In the genomic region with DNA sequence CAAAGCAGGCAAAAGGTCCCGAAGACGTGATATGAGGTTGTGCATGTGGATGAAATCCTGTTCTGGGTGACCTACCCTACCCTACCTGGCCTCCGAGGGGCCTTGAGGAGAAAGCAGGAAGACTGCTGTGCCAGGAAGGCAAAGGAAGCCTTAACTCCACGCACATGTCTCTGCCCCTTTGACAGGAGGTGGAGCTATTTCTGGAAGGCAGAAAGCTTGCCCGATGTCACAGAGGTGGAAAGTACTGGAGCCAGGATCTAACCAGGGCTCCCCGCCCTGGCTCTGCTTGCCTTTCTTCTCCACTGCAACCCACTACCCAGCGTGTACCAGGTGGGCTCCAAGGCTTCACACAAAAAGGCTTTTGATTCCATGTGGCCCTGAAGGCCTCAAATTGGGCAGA, we compare ENCODE assay signal across 23 cellular contexts.
DNase-seq lines count a peak whose midpoint lies in the region; ATAC-seq, FAIRE-seq and TF ChIP-seq lines count a peak whose summit lies in the region.
"Had no signal": no experiment of that assay in that cellular context is flagged by ENCODE, and none has a peak within 500 bp of the region (broad histone marks: within the 10 kb centered on the region; RNA-seq: fewer than 3 reads in every experiment).

No MANE protein-coding gene starts in this region.

- H3K27me3 ChIP-seq in H1 (replicated peaks in 1 of 4; ENCODE audit: control insufficient read depth in 3 of 4, extremely low read depth in 1 of 4, insufficient read depth in 3 of 4, low read length in 3 of 4) (no peaks in the 10 kb centered on the region), right cardiac atrium (ENCODE audit: control insufficient read depth, insufficient read depth) (no peaks in the 10 kb centered on the region), psoas muscle (ENCODE audit: insufficient read depth in 3 of 3, low read length in 2 of 3) (no peaks in the 10 kb centered on the region), SK-N-SH (ENCODE audit: insufficient read depth) (no peaks in the 10 kb centered on the region)

- H2AFZ ChIP-seq in H1 (ENCODE audit: low read length) (no peak overlapping the region), SK-N-SH (ENCODE audit: low read depth) (no peak overlapping the region)

- H3K36me3 ChIP-seq in H1 (ENCODE audit: control insufficient read depth in 2 of 4, insufficient read depth in 4 of 4, low read length in 3 of 4), result peaks cover 0 to 2% (median 1%) of the 10 kb centered on the region in 4 experiments; a peak in 3 of 8 replicates
- peaks cover 0 to under 1% of the 10 kb centered on the region in 2 donors for H3K36me3 ChIP-seq in psoas muscle (ENCODE audit: insufficient read depth in 1 of 2, low read depth in 1 of 2)
- peaks cover 0 to 6% of the 10 kb centered on the region in 2 experiments for H3K36me3 ChIP-seq in SK-N-SH (replicated peaks in 1 of 2; ENCODE audit: control insufficient read depth in 1 of 2, insufficient read depth in 2 of 2, low read length in 1 of 2)
- H3K36me3 ChIP-seq: HAP-1, SJCRH30 had no signal

- no peaks in the 10 kb centered on the region for H3K9me2 ChIP-seq in SK-N-SH

- no peak overlapping the region for H4K91ac ChIP-seq in H1 (replicated peaks; ENCODE audit: insufficient read length, low read length)

- H3K27ac ChIP-seq in H1 (ENCODE audit: low read depth, low read length) (no peak overlapping the region), right cardiac atrium (ENCODE audit: low read length) (peak overlapping the region; percentile 32), psoas muscle (peak overlapping the region; percentile 84), SK-N-SH (ENCODE audit: low read depth in 2 of 2, low read length in 1 of 2) (no peak overlapping the region)
- H3K27ac ChIP-seq: SJCRH30 had no signal

- TF ChIP-seq RAD21 in H1 (IDR thresholded peaks at IDR 0.05 in 1 of 2, conservative IDR thresholded peaks at IDR 0.05 in 1 of 2; ENCODE audit: low read depth in 2 of 2, low read length in 2 of 2) (no peak), SK-N-SH (IDR thresholded peaks at IDR 0.05; ENCODE audit: low read length) (no peak)

- no peaks in the 10 kb centered on the region for H3K9me3 Mint-ChIP-seq in activated naive CD4-positive, alpha-beta T cell treated with anti-CD3 and anti-CD28 coated beads, Interleukin-2, amount 50 U/mL, for 24 hours
- H3K9me3 Mint-ChIP-seq in activated naive CD4-positive, alpha-beta T cell treated with anti-CD3 and anti-CD28 coated beads, Interleukin-2, amount 50 U/mL, for 72 hours, result no peaks in the 10 kb centered on the region

- 0 out of 2 replicates have a peak, but pooled peaks cover 5% of the 10 kb centered on the region for H3K79me1 ChIP-seq in H1 (ENCODE audit: low read depth, low read length)

- POLR2A ChIA-PET in H1 (lab: Charles Lee; ENCODE audit: partially characterized antibody), result interaction anchor here (1.7 kb wide), 1 partner anchor 17 kb away, joined by 4 read pairs; no protein-coding TSS in a partner anchor
- POLR2A ChIA-PET in SK-N-SH (lab: Yijun Ruan, JAX), result no interaction called here

- no peak overlapping the region for H3K23ac ChIP-seq in H1 (ENCODE audit: insufficient read length)

- peak overlapping the region; percentile 45; the same call in 1 of the 2 replicates for H4K8ac ChIP-seq in H1 (ENCODE audit: extremely low read depth, insufficient read depth, low read length)

- H2AK5ac ChIP-seq in H1 (ENCODE audit: low read depth, low read length), result peak overlapping the region; percentile 33; the same call in 1 of the 2 replicates

- TF ChIP-seq POLR2A in H1 (IDR thresholded peaks at IDR 0.05; ENCODE audit: control extremely low read depth in 1 of 2, low read depth in 2 of 2, low read length in 2 of 2), result no peak
- TF ChIP-seq POLR2A in GM12891 (IDR thresholded peaks at IDR 0.05; ENCODE audit: low read depth, low read length), result no peak

- CTCF ChIA-PET in H1 (lab: Charles Lee; ENCODE audit: partially characterized antibody) (interaction anchor here (0.6 to 6.3 kb wide), 15 partner anchors 8 to 163 kb away, joined by 3 to 56 read pairs (median 5); no protein-coding TSS in a partner anchor), SK-N-SH (lab: Yijun Ruan, JAX) (interaction anchor here (1.1 to 7.8 kb wide), 15 partner anchors 8 to 182 kb away, joined by 3 to 87 read pairs (median 9); no protein-coding TSS in a partner anchor)

- 91% methylated on average over 7 of the region's 7 CpGs; no CpG with 5 or more reads in 1 of the 2 experiments for WGBS in H1 (ENCODE audit: extremely low coverage in 1 of 2, insufficient coverage in 1 of 2, insufficient read length in 1 of 2, insufficient replicate concordance in 2 of 2, low coverage in 1 of 2, low lambda C conversion rate in 2 of 2, missing lambda C conversion rate in 1 of 2), 2 experiments
- 62% methylated on average over 7 of the region's 7 CpGs for WGBS in right cardiac atrium
- WGBS in psoas muscle, 3 donors, result 39 to 64% (median 41%) methylated on average over 7 of the region's 7 CpGs
- WGBS in SK-N-SH (ENCODE audit: low lambda C conversion rate), result 75% methylated on average over 7 of the region's 7 CpGs

- peaks cover 3% of the 10 kb centered on the region for H3F3A ChIP-seq in SK-N-SH (replicated peaks; ENCODE audit: insufficient read depth)

- H3K79me2 ChIP-seq in H1 (ENCODE audit: control insufficient read depth in 1 of 2, insufficient read depth in 2 of 2, low read length in 2 of 2) (peaks cover 0 to 62% of the 10 kb centered on the region in 2 experiments; a peak in 2 of 4 replicates), SK-N-SH (ENCODE audit: insufficient read depth) (peaks cover 77% of the 10 kb centered on the region)

- no peak overlapping the region for H2BK120ac ChIP-seq in H1 (replicated peaks; ENCODE audit: low read depth, low read length)

- no peak overlapping the region for H2BK20ac ChIP-seq in H1 (ENCODE audit: low read length)

- H3K27me3 Mint-ChIP-seq in activated naive CD4-positive, alpha-beta T cell treated with anti-CD3 and anti-CD28 coated beads, Interleukin-2, amount 50 U/mL, for 24 hours, result peaks cover 3% of the 10 kb centered on the region

- H3K4me2 ChIP-seq in H1 (ENCODE audit: insufficient read depth in 1 of 2, low read depth in 2 of 2, low read length in 2 of 2), result no peak overlapping the region
- H3K4me2 ChIP-seq in SK-N-SH, result no peak overlapping the region

- H3K23me2 ChIP-seq in H1 (ENCODE audit: low read depth, low read length), result no peaks in the 10 kb centered on the region

- no peak for FAIRE-seq in H1 (lab: Jason Lieb, UNC)
- no peak for FAIRE-seq in GM12891 (lab: Jason Lieb, UNC)
- FAIRE-seq: GM12892 had no signal

- intact Hi-C loops in right cardiac atrium (cut with DNase I), result no loop called here
- intact Hi-C loops in psoas muscle (cut with DNase I), result no loop called here

- H4K20me1 ChIP-seq in H1 (replicated peaks in 1 of 2; ENCODE audit: control insufficient read depth in 1 of 2, insufficient read depth in 2 of 2, low read length in 2 of 2) (peaks cover 6 to 8% of the 10 kb centered on the region in 2 experiments), SK-N-SH (ENCODE audit: insufficient read depth) (peaks cover 77% of the 10 kb centered on the region)

- H4K5ac ChIP-seq in H1 (ENCODE audit: insufficient read length, low read depth, low read length), result no peak overlapping the region

- H3K4me3 ChIP-seq in H1 (ENCODE audit: extremely low read depth in 1 of 4, insufficient read depth in 2 of 4, low read depth in 3 of 4, low read length in 4 of 4), result no peak overlapping the region
- H3K4me3 ChIP-seq in right cardiac atrium (ENCODE audit: low read length), result no peak overlapping the region
- no peak overlapping the region for H3K4me3 ChIP-seq in psoas muscle
- H3K4me3 ChIP-seq in SK-N-SH (ENCODE audit: low read depth in 2 of 2, low read length in 1 of 2), result no peak overlapping the region
- H3K4me3 ChIP-seq: HAP-1, SJCRH30 had no signal

- H3K18ac ChIP-seq in H1 (ENCODE audit: extremely low read depth, low read length), result no peak overlapping the region

- peak overlapping the region; percentile 23 for H3K27ac Mint-ChIP-seq in activated naive CD4-positive, alpha-beta T cell treated with anti-CD3 and anti-CD28 coated beads, Interleukin-2, amount 50 U/mL, for 24 hours
- no peak overlapping the region for H3K27ac Mint-ChIP-seq in activated naive CD4-positive, alpha-beta T cell treated with anti-CD3 and anti-CD28 coated beads, Interleukin-2, amount 50 U/mL, for 72 hours

- TF ChIP-seq EP300 in H1 (IDR thresholded peaks at IDR 0.05; ENCODE audit: borderline replicate concordance in 1 of 2, low read depth in 2 of 2, low read length in 2 of 2) (no peak), SK-N-SH (IDR thresholded peaks at IDR 0.05; ENCODE audit: borderline replicate concordance in 1 of 2, low read depth in 1 of 2, low read length in 1 of 2) (no peak)

- H3K4me3 Mint-ChIP-seq in activated naive CD4-positive, alpha-beta T cell treated with anti-CD3 and anti-CD28 coated beads, Interleukin-2, amount 50 U/mL, for 24 hours, result no peak overlapping the region
- H3K4me3 Mint-ChIP-seq: CD14-positive monocyte had no signal

- DNase-seq in activated naive CD4-positive, alpha-beta T cell treated with anti-CD3 and anti-CD28 coated beads, Interleukin-2, amount 50 U/mL, for 72 hours (ENCODE audit: low spot score in 2 of 2), result no peak
- DNase-seq in H1 (ENCODE audit: low read depth in 1 of 2, low spot score in 2 of 2) (no peak), right cardiac atrium (peak in 1 of 3 donors; percentile 29), psoas muscle (no peak), COLO829 (ENCODE audit: low spot score) (no peak), SK-N-SH (no peak), GM12891 (ENCODE audit: insufficient read length, low spot score) (no peak)
- DNase-seq: 8988T, DMS 273 treated with DMSO at 0.1 percent for 48 hours, DMS79 treated with DMSO at 0.1 percent for 48 hours, KBM-7, MM.1S, NCI-H1092, NCI-H1436, NCI-H1930, NCI-H2227 treated with DMSO at 0.1 percent for 48 hours, NCI-H510A treated with DMSO at 0.1 percent for 48 hours, NCI-H748 treated with DMSO at 0.1 percent for 48 hours, SJCRH30 had no signal

- 0 out of 2 replicates have a peak overlapping the region, but pooled peaks have one; percentile 60 for H2BK12ac ChIP-seq in H1 (ENCODE audit: low read depth, low read length)

- H3K4ac ChIP-seq in H1 (replicated peaks; ENCODE audit: insufficient read length, low read depth, low read length), result no peak overlapping the region

- H2BK5ac ChIP-seq in H1 (ENCODE audit: low read depth, low read length), result peak overlapping the region; percentile 40; the same call in 1 of the 2 replicates

- no peak overlapping the region for H3K14ac ChIP-seq in H1 (ENCODE audit: insufficient read length)

- H3K4me1 ChIP-seq in H1 (replicated peaks in 1 of 4; ENCODE audit: control insufficient read depth in 3 of 4, insufficient read depth in 4 of 4, low read length in 3 of 4) (peaks cover 4 to 23% (median 9%) of the 10 kb centered on the region in 4 experiments), right cardiac atrium (ENCODE audit: control insufficient read depth, insufficient read depth, low read length) (peaks cover 22% of the 10 kb centered on the region), psoas muscle (peaks cover 48% of the 10 kb centered on the region), SK-N-SH (ENCODE audit: control insufficient read depth in 1 of 2, insufficient read depth in 2 of 2, low read depth in 1 of 2, low read length in 1 of 2) (peaks cover 0 to 18% of the 10 kb centered on the region in 2 experiments; a peak in 1 of 4 replicates)
- H3K4me1 ChIP-seq: HAP-1, SJCRH30 had no signal

- no peak for ATAC-seq in activated naive CD4-positive, alpha-beta T cell treated with anti-CD3 and anti-CD28 coated beads, Interleukin-2, amount 50 U/mL, for 72 hours
- ATAC-seq in right cardiac atrium, result peak; percentile 36 to 38
- ATAC-seq in psoas muscle, result peak; percentile 45 to 69 (median 60)

- H3K9me3 ChIP-seq in H1 (ENCODE audit: insufficient read depth in 2 of 2, low read depth in 1 of 2, low read length in 1 of 2), result no peaks in the 10 kb centered on the region
- H3K9me3 ChIP-seq in right cardiac atrium (ENCODE audit: control insufficient read depth, low read length), result no peaks in the 10 kb centered on the region
- H3K9me3 ChIP-seq in psoas muscle, result no peaks in the 10 kb centered on the region
- H3K9me3 ChIP-seq in SK-N-SH, result peaks cover 5% of the 10 kb centered on the region; the same call in 1 of the 2 replicates
- H3K9me3 ChIP-seq: HAP-1, SJCRH30 had no signal

- no peaks in the 10 kb centered on the region for H3K36me3 Mint-ChIP-seq in activated naive CD4-positive, alpha-beta T cell treated with anti-CD3 and anti-CD28 coated beads, Interleukin-2, amount 50 U/mL, for 24 hours
- no peaks in the 10 kb centered on the region for H3K36me3 Mint-ChIP-seq in activated naive CD4-positive, alpha-beta T cell treated with anti-CD3 and anti-CD28 coated beads, Interleukin-2, amount 50 U/mL, for 72 hours

- TF ChIP-seq CTCF in H1 (IDR thresholded peaks at IDR 0.05; ENCODE audit: control extremely low read depth in 1 of 3, insufficient read depth in 1 of 3, low read depth in 1 of 3, low read length in 3 of 3), result no peak
- no peak for TF ChIP-seq CTCF in psoas muscle (IDR thresholded peaks at IDR 0.05)
- TF ChIP-seq CTCF in SK-N-SH (IDR thresholded peaks at IDR 0.05), result no peak

- H3K4me1 Mint-ChIP-seq in activated naive CD4-positive, alpha-beta T cell treated with anti-CD3 and anti-CD28 coated beads, Interleukin-2, amount 50 U/mL, for 24 hours, result no peaks in the 10 kb centered on the region

- no peak overlapping the region for H3K9ac ChIP-seq in H1 (replicated peaks in 1 of 4; ENCODE audit: extremely low read depth in 1 of 4, low read depth in 3 of 4, low read length in 3 of 4)
- no peak overlapping the region for H3K9ac ChIP-seq in SK-N-SH

- no peak overlapping the region for H3K56ac ChIP-seq in H1 (replicated peaks; ENCODE audit: insufficient read length, low read depth, low read length)

- H2BK15ac ChIP-seq in H1 (ENCODE audit: low read length), result no peak overlapping the region

Comparison
In these comparisons a context has a peak if more than half of its experiments do, and no peak if none do; other contexts are left out.
1. ATAC-seq: peak in right cardiac atrium (2 of 2) and psoas muscle (4 of 4); none in activated naive CD4-positive, alpha-beta T cell treated with anti-CD3 and anti-CD28 coated beads, Interleukin-2, amount 50 U/mL, for 72 hours (0 of 2).
2. H3K27ac ChIP-seq: peak in right cardiac atrium (single experiment) and psoas muscle (single experiment); none in H1 (single experiment) and SK-N-SH (0 of 2).